Comparison of ENCODE assay signal across 1 cellular context in genomic region chr5:159209438-159210305, GRCh38.
TF ChIP-seq lines count a peak whose summit lies in the region.

Gene RNF145 (minus strand): TSS chr5:159209553. CDS start chr5:159203617, 5,936 bp downstream.

TF ChIP-seq in GM12878, 131 proteins besides CTCF, POLR2A, EP300 and RAD21 (continued from another document):
- TF ChIP-seq, protein P1, sequence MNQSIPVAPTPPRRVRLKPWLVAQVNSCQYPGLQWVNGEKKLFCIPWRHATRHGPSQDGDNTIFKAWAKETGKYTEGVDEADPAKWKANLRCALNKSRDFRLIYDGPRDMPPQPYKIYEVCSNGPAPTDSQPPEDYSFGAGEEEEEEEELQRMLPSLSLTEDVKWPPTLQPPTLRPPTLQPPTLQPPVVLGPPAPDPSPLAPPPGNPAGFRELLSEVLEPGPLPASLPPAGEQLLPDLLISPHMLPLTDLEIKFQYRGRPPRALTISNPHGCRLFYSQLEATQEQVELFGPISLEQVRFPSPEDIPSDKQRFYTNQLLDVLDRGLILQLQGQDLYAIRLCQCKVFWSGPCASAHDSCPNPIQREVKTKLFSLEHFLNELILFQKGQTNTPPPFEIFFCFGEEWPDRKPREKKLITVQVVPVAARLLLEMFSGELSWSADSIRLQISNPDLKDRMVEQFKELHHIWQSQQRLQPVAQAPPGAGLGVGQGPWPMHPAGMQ (IDR thresholded peaks at IDR 0.05; ENCODE audit: borderline replicate concordance), result no peak
- TF ChIP-seq HDAC6 (IDR thresholded peaks at IDR 0.05; ENCODE audit: unreplicated experiment), result no peak
- TF ChIP-seq, protein P2, sequence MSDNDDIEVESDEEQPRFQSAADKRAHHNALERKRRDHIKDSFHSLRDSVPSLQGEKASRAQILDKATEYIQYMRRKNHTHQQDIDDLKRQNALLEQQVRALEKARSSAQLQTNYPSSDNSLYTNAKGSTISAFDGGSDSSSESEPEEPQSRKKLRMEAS (IDR thresholded peaks at IDR 0.05; ENCODE audit: low read depth, low read length), result peak; percentile 98
- TF ChIP-seq RBBP5 (conservative IDR thresholded peaks at IDR 0.05), result no peak
- TF ChIP-seq CBX3 (IDR thresholded peaks at IDR 0.05; ENCODE audit: borderline replicate concordance, low read depth), result no peak
- no peak for TF ChIP-seq ESRRA (IDR thresholded peaks at IDR 0.05; ENCODE audit: low read length)
- no peak for TF ChIP-seq NFYA (IDR thresholded peaks at IDR 0.05; ENCODE audit: borderline replicate concordance, low read depth, low read length)
